ENCODE assay signal across 1 cellular context in genomic region chr16:27795992-27796614, GRCh38.
TF ChIP-seq lines count a peak whose summit lies in the region.

No MANE protein-coding gene starts in this region.

TF ChIP-seq in WTC11, 78 proteins besides CTCF, POLR2A, EP300 and RAD21 (continued from another document and continues in another):
- TF ChIP-seq ZBTB43 (CRISPR knock-in tag; IDR thresholded peaks at IDR 0.05) (no peak), ELF4 (CRISPR knock-in tag; IDR thresholded peaks at IDR 0.05; ENCODE audit: low read depth) (no peak), ATF1 (CRISPR knock-in tag; IDR thresholded peaks at IDR 0.05) (no peak), ZNF532 (CRISPR knock-in tag; IDR thresholded peaks at IDR 0.05; ENCODE audit: borderline replicate concordance) (no peak), SMAD3 (CRISPR knock-in tag; IDR thresholded peaks at IDR 0.05; ENCODE audit: borderline replicate concordance) (no peak), E2F1 (CRISPR knock-in tag; IDR thresholded peaks at IDR 0.05) (no peak), MAX (CRISPR knock-in tag; IDR thresholded peaks at IDR 0.05) (no peak), AFF4 (CRISPR knock-in tag; IDR thresholded peaks at IDR 0.05; ENCODE audit: borderline replicate concordance) (no peak), ZNF416 (CRISPR knock-in tag; IDR thresholded peaks at IDR 0.05) (no peak), OVOL2 (CRISPR knock-in tag; IDR thresholded peaks at IDR 0.05; ENCODE audit: borderline replicate concordance) (no peak), PRDM15 (CRISPR knock-in tag; IDR thresholded peaks at IDR 0.05) (no peak), SP1 (CRISPR knock-in tag; conservative IDR thresholded peaks at IDR 0.05) (no peak), IRF1 (CRISPR knock-in tag; IDR thresholded peaks at IDR 0.05) (no peak), KAT7 (CRISPR knock-in tag; IDR thresholded peaks at IDR 0.05; ENCODE audit: borderline replicate concordance) (no peak), ETV6 (CRISPR knock-in tag; IDR thresholded peaks at IDR 0.05) (no peak), ARID4B (CRISPR knock-in tag; IDR thresholded peaks at IDR 0.05; ENCODE audit: borderline replicate concordance) (no peak), IRF2 (CRISPR knock-in tag; IDR thresholded peaks at IDR 0.05; ENCODE audit: borderline replicate concordance, low read depth) (no peak), NR1H2 (CRISPR knock-in tag; IDR thresholded peaks at IDR 0.05) (no peak), NFE2L1 (CRISPR knock-in tag; IDR thresholded peaks at IDR 0.05) (peak; percentile 70; the same call in 1 of the 2 replicates), NFYB (CRISPR knock-in tag; conservative IDR thresholded peaks at IDR 0.05; ENCODE audit: low read depth) (no peak), FOXK1 (CRISPR knock-in tag; IDR thresholded peaks at IDR 0.05) (no peak), FOXJ3 (CRISPR knock-in tag; IDR thresholded peaks at IDR 0.05; ENCODE audit: borderline replicate concordance) (no peak), GABPB1 (CRISPR knock-in tag; IDR thresholded peaks at IDR 0.05) (0 out of 2 replicates have a peak, but pooled peaks have one; percentile 36), NR2C2 (CRISPR knock-in tag; IDR thresholded peaks at IDR 0.05) (no peak), ZNF396 (CRISPR knock-in tag; IDR thresholded peaks at IDR 0.05; ENCODE audit: borderline replicate concordance) (no peak), STAT6 (CRISPR knock-in tag; conservative IDR thresholded peaks at IDR 0.05; ENCODE audit: low read depth) (no peak), ZNF219 (CRISPR knock-in tag; IDR thresholded peaks at IDR 0.05; ENCODE audit: borderline replicate concordance) (no peak), SOX15 (CRISPR knock-in tag; IDR thresholded peaks at IDR 0.05) (no peak)
